In the genomic region with DNA sequence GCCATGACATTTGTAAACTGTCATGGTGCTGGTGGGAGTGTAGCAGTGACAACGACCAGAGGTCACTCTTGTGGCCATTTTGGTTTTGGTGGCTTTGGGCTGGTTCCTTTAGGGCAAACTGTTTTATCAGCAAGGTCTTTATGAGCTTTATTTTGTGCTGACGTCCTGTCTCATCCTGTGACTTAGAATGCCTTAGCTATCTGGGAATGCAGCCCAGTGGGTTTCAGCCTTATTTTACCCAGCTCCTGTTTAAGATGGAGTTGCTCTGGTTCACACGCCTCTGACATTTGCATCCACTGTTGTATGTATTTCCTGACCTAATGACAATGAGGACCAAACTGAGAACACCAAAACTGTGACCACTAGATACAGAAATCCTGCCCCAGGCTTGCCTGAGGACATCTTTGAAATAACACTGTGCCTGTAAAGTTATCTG, we compare ENCODE assay signal across 20 cellular contexts. TPM values are rescaled to one million over a fixed set of nuclear protein-coding genes. Genes with fewer than 3 reads are reported as not detected.
DNase-seq lines count a peak whose midpoint lies in the region; ATAC-seq lines count a peak whose summit lies in the region.
"Had no signal": no experiment of that assay in that cellular context is flagged by ENCODE, and none has a peak within 500 bp of the region (broad histone marks: within the 10 kb centered on the region; RNA-seq: fewer than 3 reads in every experiment).

No MANE protein-coding gene starts in this region.

- ATAC-seq in sciatic nerve, result peak; percentile 34
- ATAC-seq in Right ventricle myocardium superior (ENCODE audit: poor library complexity), result no peak
- no peak for ATAC-seq in HG02970 (IDR thresholded peaks at IDR 0.05; ENCODE audit: low FRiP score, unreplicated experiment)
- no peak for ATAC-seq in GM18909 (IDR thresholded peaks at IDR 0.05; ENCODE audit: poor library complexity, unreplicated experiment)
- ATAC-seq: right lobe of liver had no signal

- peak overlapping the region; percentile 48 for H3K27ac Mint-ChIP-seq in activated CD4-positive, alpha-beta T cell treated with anti-CD3 and anti-CD28 coated beads, Interleukin-2, amount 10 ng/mL, durations not matched to agents 24 days and 14 days
- peak overlapping the region; percentile 82 for H3K27ac Mint-ChIP-seq in dendritic cell treated with granulocyte-macrophage colony-stimulating factor and Interleukin-4, amounts not matched to agents 40 ng/mL and 50 ng/mL, for 4 days

- peaks cover 41% of the 10 kb centered on the region for H3K36me3 Mint-ChIP-seq in activated CD4-positive, alpha-beta T cell treated with anti-CD3 and anti-CD28 coated beads, Interleukin-2, amount 10 ng/mL, durations not matched to agents 24 days and 14 days (ENCODE audit: low read depth)
- peaks cover 12% of the 10 kb centered on the region for H3K36me3 Mint-ChIP-seq in dendritic cell treated with granulocyte-macrophage colony-stimulating factor and Interleukin-4, amounts not matched to agents 40 ng/mL and 50 ng/mL, for 4 days (ENCODE audit: low read depth)

- intact Hi-C loops in activated CD4-positive, alpha-beta T cell treated with anti-CD3 and anti-CD28 coated beads, Interleukin-2, amount 10 ng/mL, durations not matched to agents 24 days and 14 days (cut with micrococcal nuclease), result no loop called here
- intact Hi-C loops in dendritic cell treated with granulocyte-macrophage colony-stimulating factor and Interleukin-4, amounts not matched to agents 40 ng/mL and 50 ng/mL, for 4 days (cut with micrococcal nuclease), result no loop called here
- intact Hi-C loops in sciatic nerve (cut with DNase I) (no loop called here), Right ventricle myocardium superior (cut with DNase I) (no loop called here)

- H3K9me3 Mint-ChIP-seq in activated CD4-positive, alpha-beta T cell treated with anti-CD3 and anti-CD28 coated beads, Interleukin-2, amount 10 ng/mL, durations not matched to agents 24 days and 14 days, result no peaks in the 10 kb centered on the region
- H3K9me3 Mint-ChIP-seq in dendritic cell treated with granulocyte-macrophage colony-stimulating factor and Interleukin-4, amounts not matched to agents 40 ng/mL and 50 ng/mL, for 4 days, result no peaks in the 10 kb centered on the region
- H3K9me3 Mint-ChIP-seq: nephron had no signal

- H3K27me3 Mint-ChIP-seq in activated CD4-positive, alpha-beta T cell treated with anti-CD3 and anti-CD28 coated beads, Interleukin-2, amount 10 ng/mL, durations not matched to agents 24 days and 14 days, result no peaks in the 10 kb centered on the region
- no peaks in the 10 kb centered on the region for H3K27me3 Mint-ChIP-seq in dendritic cell treated with granulocyte-macrophage colony-stimulating factor and Interleukin-4, amounts not matched to agents 40 ng/mL and 50 ng/mL, for 4 days

- no peak for DNase-seq in activated CD4-positive, alpha-beta T cell treated with anti-CD3 and anti-CD28 coated beads, Interleukin-2, amount 10 ng/mL, durations not matched to agents 24 days and 14 days
- DNase-seq in activated CD4-positive, alpha-beta T cell treated with anti-CD3 and anti-CD28 coated beads for 4 hours, result no peak
- DNase-seq in SK-MEL-5 (ENCODE audit: low read depth, low spot score), result peak; percentile 70
- no peak for DNase-seq in sciatic nerve (ENCODE audit: low spot score)
- no peak for DNase-seq in Right ventricle myocardium superior
- DNase-seq: amniotic stem cell, colonic mucosa, esophagus squamous epithelium, H7, hypothalamus, NCI-H187, NCI-H526 treated with DMSO at 0.1 percent for 48 hours, right lobe of liver, RPMI8226, stomach, T1000 had no signal

- H3K4me3 Mint-ChIP-seq in activated CD4-positive, alpha-beta T cell treated with anti-CD3 and anti-CD28 coated beads, Interleukin-2, amount 10 ng/mL, durations not matched to agents 24 days and 14 days, result peak overlapping the region; percentile 72
- no peak overlapping the region for H3K4me3 Mint-ChIP-seq in dendritic cell treated with granulocyte-macrophage colony-stimulating factor and Interleukin-4, amounts not matched to agents 40 ng/mL and 50 ng/mL, for 4 days
- H3K4me3 Mint-ChIP-seq: nephron had no signal

- in situ Hi-C loops in SK-MEL-5 (cut with HindIII; ENCODE audit: low pct_unique_long_range_greater_than_20kb, low sequenced_read_pairs), result no loop called here

- peaks cover 42% of the 10 kb centered on the region for H3K4me1 Mint-ChIP-seq in activated CD4-positive, alpha-beta T cell treated with anti-CD3 and anti-CD28 coated beads, Interleukin-2, amount 10 ng/mL, durations not matched to agents 24 days and 14 days
- peaks cover 33% of the 10 kb centered on the region for H3K4me1 Mint-ChIP-seq in dendritic cell treated with granulocyte-macrophage colony-stimulating factor and Interleukin-4, amounts not matched to agents 40 ng/mL and 50 ng/mL, for 4 days (ENCODE audit: low read depth)

RNA-seq across cellular contexts. Expression of gene RAB8B, which starts 37.6 kb away (rescaled TPM):
- total RNA-seq in activated CD4-positive, alpha-beta T cell treated with anti-CD3 and anti-CD28 coated beads, Interleukin-2, amount 10 ng/mL, durations not matched to agents 24 days and 14 days, result 186 and 187 TPM in 2 replicates
- 26.2 and 28.6 TPM in 2 replicates for total RNA-seq in SK-MEL-5 (2014; rRNA removed; shearing (Covaris generic))
- 11.7 and 17.3 TPM in 2 replicates for polyA plus RNA-seq in SK-MEL-5 (2015; cell fraction: cytosol; rRNA removed)
- polyA plus RNA-seq in SK-MEL-5 (2015; cell fraction: nucleus; rRNA removed), result 13.3 and 18.6 TPM in 2 replicates
- total RNA-seq in sciatic nerve, result 69.4 TPM
- 10.0 TPM for total RNA-seq in Right ventricle myocardium superior

RNA-seq across cellular contexts. Expression of gene APH1B, which starts 50.4 kb away (rescaled TPM):
- total RNA-seq in activated CD4-positive, alpha-beta T cell treated with anti-CD3 and anti-CD28 coated beads, Interleukin-2, amount 10 ng/mL, durations not matched to agents 24 days and 14 days, result 3.7 and 3.8 TPM in 2 replicates
- 16.2 and 17.0 TPM in 2 replicates for total RNA-seq in SK-MEL-5 (2014; rRNA removed; shearing (Covaris generic))
- 7.5 and 10.5 TPM in 2 replicates for polyA plus RNA-seq in SK-MEL-5 (2015; cell fraction: cytosol; rRNA removed)
- 12.9 and 17.6 TPM in 2 replicates for polyA plus RNA-seq in SK-MEL-5 (2015; cell fraction: nucleus; rRNA removed)
- 22.5 TPM for total RNA-seq in sciatic nerve
- 7.1 TPM for total RNA-seq in Right ventricle myocardium superior
